32 cellular contexts compared by ENCODE assay signal in genomic region chr13:33485247-33485646, GRCh38.
"Had no signal": no experiment of that assay in that cellular context is flagged by ENCODE, and none has a peak within 500 bp of the region (broad histone marks: within the 10 kb centered on the region; RNA-seq: fewer than 3 reads in every experiment).

No MANE protein-coding gene starts in this region.

- ATAC-seq: activated CD4-positive, CD25-positive, alpha-beta regulatory T cell treated with anti-CD3 and anti-CD28 coated beads, Interleukin-2, amount 50 U/mL, for 24 hours; activated CD8-positive, alpha-beta T cell treated with anti-CD3 and anti-CD28 coated beads for 36 hours; activated T-cell treated with anti-CD3 and anti-CD28 coated beads, Interleukin-2, amount 50 U/mL, for 4 hours; activated T-helper 17 cell treated with anti-CD3 and anti-CD28 coated beads, Interleukin-2, amount 50 U/mL, for 72 hours; body of pancreas; effector memory CD8-positive, alpha-beta T cell; foreskin keratinocyte; gastroesophageal sphincter; heart right ventricle; T-helper 17 cell had no signal

- H3K27ac Mint-ChIP-seq: activated B cell treated with CpG ODN at 0.5 μM for 24 hours; activated CD8-positive, alpha-beta T cell treated with anti-CD3 and anti-CD28 coated beads for 36 hours; activated naive CD8-positive, alpha-beta T cell; activated T-helper 17 cell treated with anti-CD3 and anti-CD28 coated beads, Interleukin-2, amount 50 U/mL, for 72 hours; effector memory CD8-positive, alpha-beta T cell; T-helper 17 cell; T-helper 2 cell treated with Interferon-gamma antibody and Interleukin-4, amounts not matched to agents 5 μg/mL and 100 μg/mL, for 36 hours had no signal

- FAIRE-seq: colon had no signal

- H3K4me3 Mint-ChIP-seq: activated B cell treated with CpG ODN at 0.5 μM for 24 hours; activated CD8-positive, alpha-beta T cell treated with anti-CD3 and anti-CD28 coated beads for 36 hours; activated naive CD8-positive, alpha-beta T cell; activated T-cell treated with anti-CD3 and anti-CD28 coated beads, Interleukin-2, amount 50 U/mL, for 4 hours; activated T-helper 17 cell treated with anti-CD3 and anti-CD28 coated beads, Interleukin-2, amount 50 U/mL, for 72 hours; effector memory CD8-positive, alpha-beta T cell; T-helper 17 cell; T-helper 2 cell treated with Interferon-gamma antibody and Interleukin-4, amounts not matched to agents 5 μg/mL and 100 μg/mL, for 36 hours had no signal

- H3K4me1 Mint-ChIP-seq: activated B cell treated with CpG ODN at 0.5 μM for 24 hours had no signal

- H3K27me3 ChIP-seq: body of pancreas, esophagus muscularis mucosa, foreskin keratinocyte, gastroesophageal sphincter, heart right ventricle had no signal

- DNase-seq: activated B cell treated with CpG ODN at 0.5 μM for 24 hours; activated CD4-positive, alpha-beta T cell treated with anti-CD3 and anti-CD28 coated beads for 48 hours; activated CD4-positive, alpha-beta T cell treated with anti-CD3 and anti-CD28 coated beads, Interleukin-2, amount 50 U/mL, for 1 hour; activated CD4-positive, alpha-beta T cell treated with anti-CD3 and anti-CD28 coated beads, Interleukin-2, amount 50 U/mL, for 48 hours; activated CD8-positive, alpha-beta memory T cell treated with anti-CD3 and anti-CD28 coated beads for 24 hours; activated CD8-positive, alpha-beta T cell treated with anti-CD3 and anti-CD28 coated beads for 36 hours; activated effector memory CD4-positive, alpha-beta T cell treated with Interleukin-2 at 50 U/mL for 16 hours; activated gamma-delta T cell treated with Interleukin-2 at 50 U/mL for 16 hours; activated naive CD4-positive, alpha-beta T cell treated with anti-CD3 and anti-CD28 coated beads, Interleukin-2, amount 50 U/mL, for 16 hours; activated naive CD4-positive, alpha-beta T cell treated with Interleukin-2 at 50 U/mL for 16 hours; activated T-cell treated with anti-CD3 and anti-CD28 coated beads, Interleukin-2, amount 50 U/mL, for 4 hours; amniotic stem cell; anterior cingulate cortex; body of pancreas; caudate nucleus; cortex of kidney; dermis blood vessel endothelial cell; effector CD4-positive, alpha-beta T cell; effector memory CD8-positive, alpha-beta T cell; erythroblast; foreskin keratinocyte; heart right ventricle; T-helper 17 cell; T1000; WERI-Rb-1 had no signal

- H3K36me3 ChIP-seq: esophagus muscularis mucosa, gastroesophageal sphincter, heart right ventricle, WERI-Rb-1 had no signal

- H3K27ac ChIP-seq: body of pancreas, esophagus muscularis mucosa, foreskin keratinocyte, gastroesophageal sphincter, heart right ventricle, WERI-Rb-1 had no signal

- H3K4me3 ChIP-seq: body of pancreas, esophagus muscularis mucosa, gastroesophageal sphincter, heart right ventricle had no signal

- H3K9me3 ChIP-seq: body of pancreas, esophagus muscularis mucosa, gastroesophageal sphincter had no signal

- H3K4me1 ChIP-seq: body of pancreas had no signal
